Comparison of ENCODE assay signal across 1 cellular context in genomic region chr14:101054671-101055070, GRCh38.
TF ChIP-seq lines count a peak whose summit lies in the region.

No MANE protein-coding gene starts in this region.

TF ChIP-seq in H1, 55 proteins besides CTCF, POLR2A, EP300 and RAD21 (continued from another document):
- TF ChIP-seq RNF2 (IDR thresholded peaks at IDR 0.05; ENCODE audit: borderline replicate concordance, low read depth, low read length, missing control alignments, poor library complexity, severe bottlenecking) (no peak), RXRA (IDR thresholded peaks at IDR 0.05; ENCODE audit: insufficient read depth, low read depth, low read length) (no peak), POLR2AphosphoS5 (IDR thresholded peaks at IDR 0.05; ENCODE audit: low read depth, low read length) (no peak)
